ENCODE assay signal across 8 cellular contexts in genomic region chr10:17607603-17608332, GRCh38. TPM values are rescaled to one million over a fixed set of nuclear protein-coding genes. Genes with fewer than 3 reads are reported as not detected.
DNase-seq lines count a peak whose midpoint lies in the region; ATAC-seq and TF ChIP-seq lines count a peak whose summit lies in the region.

No MANE protein-coding gene starts in this region.

- H3K4me1 Mint-ChIP-seq in activated naive CD8-positive, alpha-beta T cell treated with anti-CD3 and anti-CD28 coated beads, Interleukin-2, amount 10 ng/mL, durations not matched to agents 7 days and 5 days: peaks cover 6% of the 10 kb centered on the region
- peaks cover 2% of the 10 kb centered on the region for H3K4me1 Mint-ChIP-seq in activated naive CD8-positive, alpha-beta T cell treated with anti-CD3 and anti-CD28 coated beads for 36 hours
- H3K4me1 Mint-ChIP-seq in osteocyte (ENCODE audit: unreplicated experiment): no peaks in the 10 kb centered on the region

- no peak for DNase-seq in activated naive CD8-positive, alpha-beta T cell treated with anti-CD3 and anti-CD28 coated beads, Interleukin-2, amount 10 ng/mL, durations not matched to agents 7 days and 5 days
- no peak for DNase-seq in activated naive CD8-positive, alpha-beta T cell treated with anti-CD3 and anti-CD28 coated beads for 36 hours
- DNase-seq in LHCN-M2 (ENCODE audit: low read depth) (peak; percentile 63), T1000 (lab: John Stamatoyannopoulos, UW) (peak; percentile 76), fibroblast of the conjunctiva (ENCODE audit: low read depth) (peak; percentile 55), osteocyte (ENCODE audit: extremely low spot score, unreplicated experiment) (peak; percentile 42)

- ATAC-seq in activated naive CD8-positive, alpha-beta T cell treated with anti-CD3 and anti-CD28 coated beads, Interleukin-2, amount 10 ng/mL, durations not matched to agents 7 days and 5 days (ENCODE audit: low read depth): peak; percentile 82
- peak; percentile 81 for ATAC-seq in GM21619 (IDR thresholded peaks at IDR 0.05; ENCODE audit: unreplicated experiment)
- no peak for ATAC-seq in HG03457 (IDR thresholded peaks at IDR 0.05; ENCODE audit: unreplicated experiment)

- POLR2A ChIA-PET in activated naive CD8-positive, alpha-beta T cell treated with anti-CD3 and anti-CD28 coated beads, Interleukin-2, amount 10 ng/mL, durations not matched to agents 7 days and 5 days (lab: Charles Lee): no interaction called here

- peak; percentile 83 for TF ChIP-seq CTCF in osteocyte (IDR thresholded peaks at IDR 0.05)

- H3K27me3 Mint-ChIP-seq in activated naive CD8-positive, alpha-beta T cell treated with anti-CD3 and anti-CD28 coated beads, Interleukin-2, amount 10 ng/mL, durations not matched to agents 7 days and 5 days: peaks cover 4% of the 10 kb centered on the region
- H3K27me3 Mint-ChIP-seq in activated naive CD8-positive, alpha-beta T cell treated with anti-CD3 and anti-CD28 coated beads for 36 hours: no peaks in the 10 kb centered on the region
- H3K27me3 Mint-ChIP-seq in osteocyte (ENCODE audit: unreplicated experiment): no peaks in the 10 kb centered on the region

- no peaks in the 10 kb centered on the region for H3K36me3 Mint-ChIP-seq in activated naive CD8-positive, alpha-beta T cell treated with anti-CD3 and anti-CD28 coated beads, Interleukin-2, amount 10 ng/mL, durations not matched to agents 7 days and 5 days
- no peaks in the 10 kb centered on the region for H3K36me3 Mint-ChIP-seq in activated naive CD8-positive, alpha-beta T cell treated with anti-CD3 and anti-CD28 coated beads for 36 hours
- peaks cover 2% of the 10 kb centered on the region for H3K36me3 Mint-ChIP-seq in osteocyte (ENCODE audit: unreplicated experiment)

- no peaks in the 10 kb centered on the region for H3K9me3 Mint-ChIP-seq in activated naive CD8-positive, alpha-beta T cell treated with anti-CD3 and anti-CD28 coated beads, Interleukin-2, amount 10 ng/mL, durations not matched to agents 7 days and 5 days
- no peaks in the 10 kb centered on the region for H3K9me3 Mint-ChIP-seq in activated naive CD8-positive, alpha-beta T cell treated with anti-CD3 and anti-CD28 coated beads for 36 hours
- no peaks in the 10 kb centered on the region for H3K9me3 Mint-ChIP-seq in osteocyte (ENCODE audit: unreplicated experiment)

- no peak overlapping the region for H3K27ac Mint-ChIP-seq in activated naive CD8-positive, alpha-beta T cell treated with anti-CD3 and anti-CD28 coated beads, Interleukin-2, amount 10 ng/mL, durations not matched to agents 7 days and 5 days
- H3K27ac Mint-ChIP-seq in activated naive CD8-positive, alpha-beta T cell treated with anti-CD3 and anti-CD28 coated beads for 36 hours: no peak overlapping the region
- H3K27ac Mint-ChIP-seq in osteocyte (ENCODE audit: unreplicated experiment): no peak overlapping the region

- H3K4me3 Mint-ChIP-seq in activated naive CD8-positive, alpha-beta T cell treated with anti-CD3 and anti-CD28 coated beads, Interleukin-2, amount 10 ng/mL, durations not matched to agents 7 days and 5 days: no peak overlapping the region
- no peak overlapping the region for H3K4me3 Mint-ChIP-seq in activated naive CD8-positive, alpha-beta T cell treated with anti-CD3 and anti-CD28 coated beads for 36 hours
- H3K4me3 Mint-ChIP-seq in osteocyte (ENCODE audit: unreplicated experiment): no peak overlapping the region

RNA-seq across cellular contexts. Expression of gene HACD1, which starts 9.4 kb away (rescaled TPM):
- under 1 TPM; 0.61 to 0.88 TPM for total RNA-seq in activated naive CD8-positive, alpha-beta T cell treated with anti-CD3 and anti-CD28 coated beads, Interleukin-2, amount 10 ng/mL, durations not matched to agents 7 days and 5 days
- 1 to 10 TPM; 3.5 TPM for total RNA-seq in activated naive CD8-positive, alpha-beta T cell treated with anti-CD3 and anti-CD28 coated beads for 36 hours
- total RNA-seq in LHCN-M2 (2014; rRNA removed) (39.8 and 44.3 TPM in 2 replicates), osteocyte (25.1 and 28.6 TPM in 2 replicates)
- 102 TPM for polyA plus RNA-seq in LHCN-M2 (2012)

RNA-seq across cellular contexts. Expression of gene STAM, which starts 36.2 kb away (rescaled TPM):
- total RNA-seq in activated naive CD8-positive, alpha-beta T cell treated with anti-CD3 and anti-CD28 coated beads, Interleukin-2, amount 10 ng/mL, durations not matched to agents 7 days and 5 days: 10 to 100 TPM; 20.0 to 23.1 TPM
- 10 to 100 TPM; 21.6 to 22.7 TPM for total RNA-seq in activated naive CD8-positive, alpha-beta T cell treated with anti-CD3 and anti-CD28 coated beads for 36 hours
- 41.1 and 51.7 TPM in 2 replicates for total RNA-seq in LHCN-M2 (2014; rRNA removed)
- 20.8 TPM for polyA plus RNA-seq in LHCN-M2 (2012)
- 26.6 and 32.0 TPM in 2 replicates for total RNA-seq in osteocyte

Comparison
In these comparisons a context has a peak if more than half of its experiments do, and no peak if none do; other contexts are left out.
1. DNase-seq: peak in LHCN-M2 (single experiment), T1000 (single experiment), fibroblast of the conjunctiva (single experiment) and osteocyte (single experiment); none in activated naive CD8-positive, alpha-beta T cell treated with anti-CD3 and anti-CD28 coated beads, Interleukin-2, amount 10 ng/mL, durations not matched to agents 7 days and 5 days (single experiment) and activated naive CD8-positive, alpha-beta T cell treated with anti-CD3 and anti-CD28 coated beads for 36 hours (single experiment).